ENCODE assay signal across 1 cellular context in genomic region chr10:80498039-80498832, GRCh38.
TF ChIP-seq lines count a peak whose summit lies in the region.

No MANE protein-coding gene starts in this region.

TF ChIP-seq in SK-N-SH, 30 proteins besides CTCF, POLR2A, EP300 and RAD21 (continued from another document):
- TF ChIP-seq IRF3 (IDR thresholded peaks at IDR 0.05; ENCODE audit: low read depth, low read length) (no peak), SMC3 (IDR thresholded peaks at IDR 0.05; ENCODE audit: low read depth, low read length) (no peak), RXRA (IDR thresholded peaks at IDR 0.05; ENCODE audit: borderline replicate concordance, low read depth) (no peak), GATA2 (CRISPR knock-in tag; IDR thresholded peaks at IDR 0.05) (no peak), JUND (IDR thresholded peaks at IDR 0.05) (no peak), REST (IDR thresholded peaks at IDR 0.05; ENCODE audit: low read depth, low read length) (no peak), TCF12 (IDR thresholded peaks at IDR 0.05) (no peak), MXI1 (IDR thresholded peaks at IDR 0.05; ENCODE audit: low read depth, low read length) (no peak), EZH2phosphoT487 (IDR thresholded peaks at IDR 0.05; ENCODE audit: borderline replicate concordance, low read depth) (no peak), CHD2 (IDR thresholded peaks at IDR 0.05; ENCODE audit: low read length, partially characterized antibody) (no peak), ELF1 (IDR thresholded peaks at IDR 0.05) (no peak)
TF ChIP-seq in SK-N-SH: peak in this region for 0.
